ENCODE assay signal across 13 cellular contexts in the genomic region with DNA sequence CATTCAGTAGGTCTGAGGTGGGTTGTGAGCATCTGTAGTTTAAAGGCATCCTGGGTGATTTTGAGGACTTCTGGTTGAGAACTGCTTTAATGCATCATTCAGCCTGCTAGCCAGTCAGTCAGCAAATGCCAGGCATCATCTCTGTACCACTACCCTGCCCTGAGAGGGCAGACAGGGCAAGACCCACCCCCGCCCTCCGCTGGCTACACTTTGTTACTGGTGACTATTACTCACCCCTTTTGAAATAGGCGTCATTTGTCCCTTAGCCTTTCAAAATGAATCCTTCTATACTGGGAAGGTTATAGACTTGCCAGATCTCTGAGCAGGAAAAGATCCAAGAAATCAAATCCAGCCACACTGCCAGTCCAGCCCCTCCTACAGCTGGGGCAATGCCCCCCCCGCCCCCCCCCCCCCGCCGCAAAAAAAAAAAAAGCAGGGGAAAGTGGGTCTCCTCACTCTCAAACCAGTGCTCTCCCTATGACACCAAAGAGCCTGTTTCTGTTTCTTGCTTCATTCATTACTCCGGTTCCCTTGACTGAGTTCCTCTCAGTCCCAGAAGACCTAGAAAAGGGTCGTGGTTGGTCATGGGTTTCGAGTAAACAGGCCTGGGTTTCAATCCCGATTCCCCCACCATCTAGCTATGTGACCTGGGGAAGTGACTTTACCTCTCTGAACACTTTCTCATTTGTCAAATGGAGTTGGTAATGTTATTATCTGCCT. TPM values are rescaled to one million over a fixed set of nuclear protein-coding genes. Genes with fewer than 3 reads are reported as not detected.
DNase-seq lines count a peak whose midpoint lies in the region; ATAC-seq and TF ChIP-seq lines count a peak whose summit lies in the region.
"Had no signal": no experiment of that assay in that cellular context is flagged by ENCODE, and none has a peak within 500 bp of the region (broad histone marks: within the 10 kb centered on the region; RNA-seq: fewer than 3 reads in every experiment).

No MANE protein-coding gene starts in this region.

- H3K9me3 Mint-ChIP-seq in activated CD4-positive, alpha-beta memory T cell treated with anti-CD3 and anti-CD28 coated beads for 36 hours = no peaks in the 10 kb centered on the region
- no peaks in the 10 kb centered on the region for H3K9me3 Mint-ChIP-seq in activated CD4-positive, alpha-beta memory T cell treated with anti-CD3 and anti-CD28 coated beads, Interleukin-2, amount 10 ng/mL, durations not matched to agents 7 days and 5 days
- H3K9me3 Mint-ChIP-seq in HFFc6 = no peaks in the 10 kb centered on the region
- H3K9me3 Mint-ChIP-seq: activated naive CD8-positive, alpha-beta T cell treated with anti-CD3 and anti-CD28 coated beads, Interleukin-2, amount 10 ng/mL, durations not matched to agents 7 days and 5 days had no signal

- no peak overlapping the region for H3K4me3 Mint-ChIP-seq in activated CD4-positive, alpha-beta memory T cell treated with anti-CD3 and anti-CD28 coated beads for 36 hours
- no peak overlapping the region for H3K4me3 Mint-ChIP-seq in activated CD4-positive, alpha-beta memory T cell treated with anti-CD3 and anti-CD28 coated beads, Interleukin-2, amount 10 ng/mL, durations not matched to agents 7 days and 5 days
- H3K4me3 Mint-ChIP-seq in HFFc6 = no peak overlapping the region
- H3K4me3 Mint-ChIP-seq: activated naive CD8-positive, alpha-beta T cell treated with anti-CD3 and anti-CD28 coated beads, Interleukin-2, amount 10 ng/mL, durations not matched to agents 7 days and 5 days had no signal

- H3K4me3 ChIP-seq in dorsolateral prefrontal cortex (peak overlapping the region in 1 of 59 donors; percentile 3), skeletal muscle satellite cell (ENCODE audit: low read length) (no peak overlapping the region)

- ATAC-seq in HG02852 (IDR thresholded peaks at IDR 0.05; ENCODE audit: unreplicated experiment) = peak; percentile 42
- ATAC-seq in GM19324 (IDR thresholded peaks at IDR 0.05; ENCODE audit: low FRiP score, unreplicated experiment) = no peak
- ATAC-seq: left lobe of liver had no signal

- POLR2A ChIA-PET in activated CD4-positive, alpha-beta memory T cell treated with anti-CD3 and anti-CD28 coated beads for 36 hours (lab: Charles Lee) = no interaction called here
- POLR2A ChIA-PET in activated CD4-positive, alpha-beta memory T cell treated with anti-CD3 and anti-CD28 coated beads, Interleukin-2, amount 10 ng/mL, durations not matched to agents 7 days and 5 days (lab: Charles Lee) = interaction anchor here (1.2 kb wide), 1 partner anchor 15 kb away, joined by 4 read pairs; a partner anchor contains a TSS

- CTCF ChIA-PET in activated CD4-positive, alpha-beta memory T cell treated with anti-CD3 and anti-CD28 coated beads for 36 hours (lab: Charles Lee) = interaction anchor here (0.7 kb wide), 1 partner anchor 284 kb away, joined by 3 read pairs; no protein-coding TSS in a partner anchor
- CTCF ChIA-PET in activated CD4-positive, alpha-beta memory T cell treated with anti-CD3 and anti-CD28 coated beads, Interleukin-2, amount 10 ng/mL, durations not matched to agents 7 days and 5 days (lab: Charles Lee) = interaction anchor here (4.7 kb wide), 1 partner anchor 195 kb away, joined by 30 read pairs; no protein-coding TSS in a partner anchor

- no peak for TF ChIP-seq CTCF in dorsolateral prefrontal cortex (IDR thresholded peaks at IDR 0.05 in 54 of 56, conservative IDR thresholded peaks at IDR 0.05 in 2 of 56; ENCODE audit: low read depth in 1 of 56, partially characterized antibody in 56 of 56)
- no peak for TF ChIP-seq CTCF in HFFc6 (IDR thresholded peaks at IDR 0.05)

- H3K27me3 Mint-ChIP-seq in activated CD4-positive, alpha-beta memory T cell treated with anti-CD3 and anti-CD28 coated beads for 36 hours = no peaks in the 10 kb centered on the region
- peaks cover 9% of the 10 kb centered on the region for H3K27me3 Mint-ChIP-seq in activated CD4-positive, alpha-beta memory T cell treated with anti-CD3 and anti-CD28 coated beads, Interleukin-2, amount 10 ng/mL, durations not matched to agents 7 days and 5 days
- H3K27me3 Mint-ChIP-seq in HFFc6 (ENCODE audit: insufficient read depth) = peaks cover 2% of the 10 kb centered on the region
- H3K27me3 Mint-ChIP-seq: activated naive CD8-positive, alpha-beta T cell treated with anti-CD3 and anti-CD28 coated beads, Interleukin-2, amount 10 ng/mL, durations not matched to agents 7 days and 5 days had no signal

- H3K9ac ChIP-seq in skeletal muscle satellite cell (ENCODE audit: low read depth, low read length) = peak overlapping the region; percentile 3

- H3K27ac ChIP-seq in dorsolateral prefrontal cortex = peak overlapping the region in 43 of 59 donors; percentile 3 to 92 (median 80)

- H3K4me2 ChIP-seq in skeletal muscle satellite cell (ENCODE audit: low read length) = peak overlapping the region; percentile 5

- DNase-seq in activated CD4-positive, alpha-beta memory T cell treated with anti-CD3 and anti-CD28 coated beads for 36 hours = peak; percentile 84
- DNase-seq in activated CD4-positive, alpha-beta memory T cell treated with anti-CD3 and anti-CD28 coated beads, Interleukin-2, amount 10 ng/mL, durations not matched to agents 7 days and 5 days = no peak
- DNase-seq in dorsolateral prefrontal cortex = no peak
- no peak for DNase-seq in SW 1271 (lab: John Stamatoyannopoulos, UW)
- DNase-seq in HFFc6 = no peak
- DNase-seq: activated naive CD8-positive, alpha-beta T cell treated with anti-CD3 and anti-CD28 coated beads, Interleukin-2, amount 10 ng/mL, durations not matched to agents 7 days and 5 days; GDM1; NCI-H1092; OCI-M1 had no signal

- intact Hi-C loops in activated CD4-positive, alpha-beta memory T cell treated with anti-CD3 and anti-CD28 coated beads for 36 hours (cut with micrococcal nuclease) = no loop called here
- intact Hi-C loops in dorsolateral prefrontal cortex (cut with DNase I) = loop anchor here in 1 of 2 donors (10.0 kb wide), 1 partner anchor 370 kb away; a partner anchor contains a TSS

- no peaks in the 10 kb centered on the region for H3K27me3 ChIP-seq in dorsolateral prefrontal cortex
- H3K27me3 ChIP-seq in skeletal muscle satellite cell (ENCODE audit: control insufficient read depth, insufficient read depth, low read length) = no peaks in the 10 kb centered on the region

- H3K36me3 ChIP-seq in skeletal muscle satellite cell (ENCODE audit: insufficient read depth, low read length) = peaks cover 13% of the 10 kb centered on the region

- H3K27ac Mint-ChIP-seq in activated CD4-positive, alpha-beta memory T cell treated with anti-CD3 and anti-CD28 coated beads for 36 hours = peak overlapping the region; percentile 55
- no peak overlapping the region for H3K27ac Mint-ChIP-seq in activated CD4-positive, alpha-beta memory T cell treated with anti-CD3 and anti-CD28 coated beads, Interleukin-2, amount 10 ng/mL, durations not matched to agents 7 days and 5 days
- no peak overlapping the region for H3K27ac Mint-ChIP-seq in HFFc6
- H3K27ac Mint-ChIP-seq: activated naive CD8-positive, alpha-beta T cell treated with anti-CD3 and anti-CD28 coated beads, Interleukin-2, amount 10 ng/mL, durations not matched to agents 7 days and 5 days had no signal

- peaks cover 39% of the 10 kb centered on the region for H3K4me1 Mint-ChIP-seq in activated CD4-positive, alpha-beta memory T cell treated with anti-CD3 and anti-CD28 coated beads for 36 hours (ENCODE audit: low read depth)
- H3K4me1 Mint-ChIP-seq in activated CD4-positive, alpha-beta memory T cell treated with anti-CD3 and anti-CD28 coated beads, Interleukin-2, amount 10 ng/mL, durations not matched to agents 7 days and 5 days = peaks cover 29% of the 10 kb centered on the region
- H3K4me1 Mint-ChIP-seq in HFFc6 (ENCODE audit: low read depth) = peaks cover 32% of the 10 kb centered on the region

- no peaks in the 10 kb centered on the region for H3K9me3 ChIP-seq in skeletal muscle satellite cell (replicated peaks; ENCODE audit: low read length)

- peaks cover 35% of the 10 kb centered on the region for H3K4me1 ChIP-seq in skeletal muscle satellite cell (ENCODE audit: control insufficient read depth, insufficient read depth, low read length)

- peaks cover 9% of the 10 kb centered on the region for H3K36me3 Mint-ChIP-seq in activated CD4-positive, alpha-beta memory T cell treated with anti-CD3 and anti-CD28 coated beads for 36 hours
- H3K36me3 Mint-ChIP-seq in activated CD4-positive, alpha-beta memory T cell treated with anti-CD3 and anti-CD28 coated beads, Interleukin-2, amount 10 ng/mL, durations not matched to agents 7 days and 5 days (ENCODE audit: low read depth) = no peaks in the 10 kb centered on the region
- no peaks in the 10 kb centered on the region; the same call in 1 of the 2 replicates for H3K36me3 Mint-ChIP-seq in HFFc6 (ENCODE audit: low read depth)
- H3K36me3 Mint-ChIP-seq: activated naive CD8-positive, alpha-beta T cell treated with anti-CD3 and anti-CD28 coated beads, Interleukin-2, amount 10 ng/mL, durations not matched to agents 7 days and 5 days had no signal

RNA-seq across cellular contexts. Expression of a gene that starts 4.4 kb away (rescaled TPM):
- 10 to 100 TPM; 26.8 to 26.9 TPM for total RNA-seq in activated CD4-positive, alpha-beta memory T cell treated with anti-CD3 and anti-CD28 coated beads for 36 hours
- 1 to 10 TPM; 5.9 to 6.0 TPM for total RNA-seq in activated CD4-positive, alpha-beta memory T cell treated with anti-CD3 and anti-CD28 coated beads, Interleukin-2, amount 10 ng/mL, durations not matched to agents 7 days and 5 days
- 100 to 1,000 TPM in 1 of 120 experiments, 10 to 100 TPM in 119; 34.0 to 117 (median 46.6) TPM for total RNA-seq in dorsolateral prefrontal cortex
- 24.8 and 34.9 TPM in 2 replicates for total RNA-seq in skeletal muscle satellite cell (2012; rRNA removed)
- total RNA-seq in HFFc6 (2021; fragmentation: NEBNext Ultra II Directional; extraction: Animal tissue kit (Norgen Biotek cat#: 25700)) = 10 to 100 TPM; 48.1 to 64.5 (median 58.8) TPM

RNA-seq across cellular contexts. Expression of a gene that starts 15.3 kb away (rescaled TPM):
- 10 to 100 TPM; 28.0 to 31.1 TPM for total RNA-seq in activated CD4-positive, alpha-beta memory T cell treated with anti-CD3 and anti-CD28 coated beads for 36 hours
- total RNA-seq in activated CD4-positive, alpha-beta memory T cell treated with anti-CD3 and anti-CD28 coated beads, Interleukin-2, amount 10 ng/mL, durations not matched to agents 7 days and 5 days = 10 to 100 TPM; 36.6 to 37.7 TPM
- total RNA-seq in dorsolateral prefrontal cortex = 100 to 1,000 TPM in 32 of 120 experiments, 10 to 100 TPM in 88; 66.5 to 116 (median 93.9) TPM
- total RNA-seq in skeletal muscle satellite cell (2012; rRNA removed) = 32.2 and 33.2 TPM in 2 replicates
- total RNA-seq in HFFc6 (2021; fragmentation: NEBNext Ultra II Directional; extraction: Animal tissue kit (Norgen Biotek cat#: 25700)) = 10 to 100 TPM; 52.4 to 69.1 (median 59.1) TPM

RNA-seq across cellular contexts. Expression of a gene that starts 54.9 kb away (rescaled TPM):
- 10 to 100 TPM in 1 of 2 experiments, 1 to 10 TPM in 1; 7.8 to 10.1 TPM for total RNA-seq in activated CD4-positive, alpha-beta memory T cell treated with anti-CD3 and anti-CD28 coated beads for 36 hours
- 1 to 10 TPM; 5.2 to 5.4 TPM for total RNA-seq in activated CD4-positive, alpha-beta memory T cell treated with anti-CD3 and anti-CD28 coated beads, Interleukin-2, amount 10 ng/mL, durations not matched to agents 7 days and 5 days
- 1 to 10 TPM in 112 of 120 experiments, under 1 TPM in 8; 0.35 to 4.7 (median 2.0) TPM for total RNA-seq in dorsolateral prefrontal cortex
- 2.3 and 4.6 TPM in 2 replicates for total RNA-seq in skeletal muscle satellite cell (2012; rRNA removed)
- total RNA-seq in HFFc6 (2021; fragmentation: NEBNext Ultra II Directional; extraction: Animal tissue kit (Norgen Biotek cat#: 25700)) = 1 to 10 TPM; 2.4 to 3.6 (median 3.2) TPM
- total RNA-seq: left lobe of liver had no signal
